In the genomic region with DNA sequence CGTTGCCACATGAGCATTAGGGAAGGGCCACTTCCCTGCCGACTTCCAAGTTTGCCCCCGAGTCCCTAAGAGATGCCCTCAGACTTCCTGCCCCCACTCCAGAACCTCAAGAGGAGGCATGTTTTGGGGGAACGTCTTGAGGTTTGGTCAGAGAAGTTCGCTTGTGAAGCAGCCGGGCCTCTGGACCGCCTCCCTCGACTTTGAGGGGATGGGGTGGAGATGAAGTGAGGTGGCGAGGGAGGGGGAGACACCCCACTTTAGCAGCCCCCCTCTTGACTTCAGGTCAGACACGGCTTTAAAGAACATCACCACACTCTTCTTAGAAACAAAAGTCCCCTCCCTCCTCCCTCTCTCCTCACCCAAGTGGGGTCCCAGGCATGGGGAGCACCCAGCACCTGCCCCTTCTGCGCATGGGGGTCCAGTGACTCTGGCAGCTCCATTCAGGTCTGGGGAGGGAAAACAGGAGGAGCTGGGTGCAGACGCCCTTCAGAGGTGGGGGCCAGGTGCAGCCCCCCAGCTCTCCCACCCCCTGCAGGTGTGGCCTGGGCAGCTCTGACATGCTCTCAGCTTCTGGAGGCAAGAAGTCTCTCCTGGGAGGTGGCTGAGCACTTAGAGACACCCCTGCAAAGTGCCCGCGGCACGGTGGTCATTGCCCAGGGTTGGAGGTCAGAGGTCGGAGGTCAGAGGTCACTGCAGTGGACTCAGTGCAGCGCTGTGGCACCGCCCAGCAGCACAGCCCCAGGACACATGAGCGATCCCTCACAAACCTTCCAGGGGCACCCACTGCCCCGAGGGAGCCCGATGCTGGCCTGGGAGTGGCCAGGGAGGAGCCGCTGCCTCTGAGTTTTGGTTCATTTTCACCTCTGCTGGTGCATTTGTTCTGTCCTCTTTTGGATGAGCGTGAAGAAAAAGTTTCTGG, we compare ENCODE assay signal across 19 cellular contexts.
DNase-seq lines count a peak whose midpoint lies in the region; ATAC-seq, FAIRE-seq and TF ChIP-seq lines count a peak whose summit lies in the region.
"Had no signal": no experiment of that assay in that cellular context is flagged by ENCODE, and none has a peak within 500 bp of the region (broad histone marks: within the 10 kb centered on the region; RNA-seq: fewer than 3 reads in every experiment).

No MANE protein-coding gene starts in this region.

- no peaks in the 10 kb centered on the region for H3K9me3 ChIP-seq in HepG2 (ENCODE audit: low read length)
- no peaks in the 10 kb centered on the region for H3K9me3 ChIP-seq in sigmoid colon

- no peaks in the 10 kb centered on the region for H3K79me2 ChIP-seq in HepG2 (ENCODE audit: insufficient read depth, low read length)

- CTCF ChIA-PET in activated naive CD4-positive, alpha-beta T cell treated with anti-CD3 and anti-CD28 coated beads, Interleukin-2, amount 10 ng/mL, durations not matched to agents 7 days and 5 days (lab: Charles Lee), result no interaction called here
- CTCF ChIA-PET in activated naive CD4-positive, alpha-beta T cell treated with anti-CD3 and anti-CD28 coated beads for 36 hours (lab: Charles Lee), result no interaction called here
- CTCF ChIA-PET in HepG2 (lab: Yijun Ruan, JAX; ENCODE audit: low intra/inter-chr PET ratio, low total read pairs), result no interaction called here

- TF ChIP-seq EP300 in HepG2 (IDR thresholded peaks at IDR 0.05; ENCODE audit: low read depth in 2 of 2, low read length in 2 of 2), result no peak
- no peak for TF ChIP-seq EP300 in HepG2 (CRISPR knock-in tag; IDR thresholded peaks at IDR 0.05; ENCODE audit: borderline replicate concordance)
- TF ChIP-seq EP300 in sigmoid colon (IDR thresholded peaks at IDR 0.05), result no peak

- H3K27me3 Mint-ChIP-seq in activated naive CD4-positive, alpha-beta T cell treated with anti-CD3 and anti-CD28 coated beads, Interleukin-2, amount 10 ng/mL, durations not matched to agents 7 days and 5 days, result no peaks in the 10 kb centered on the region
- H3K27me3 Mint-ChIP-seq in activated naive CD4-positive, alpha-beta T cell treated with anti-CD3 and anti-CD28 coated beads for 36 hours (ENCODE audit: low read depth), result peaks cover 8% of the 10 kb centered on the region

- no peak for FAIRE-seq in HepG2 (lab: Jason Lieb, UNC)
- FAIRE-seq: A204.1, GM12892 had no signal

- BruUV-seq in HepG2 (replicated peaks; lab: Mats Ljungman, UMichigan), result no TSS peak

- H3K9ac ChIP-seq in HepG2 (ENCODE audit: insufficient read depth, low read depth, low read length), result no peak overlapping the region
- H3K9ac ChIP-seq: BLaER1 treated with 17β-estradiol and CSF1 and Interleukin-3, amounts not matched to agents 10 nM and 100 nM; KMS-11 had no signal

- DNase-seq in activated naive CD4-positive, alpha-beta T cell treated with anti-CD3 and anti-CD28 coated beads, Interleukin-2, amount 10 ng/mL, durations not matched to agents 7 days and 5 days, result peak; percentile 11
- no peak for DNase-seq in activated naive CD4-positive, alpha-beta T cell treated with anti-CD3 and anti-CD28 coated beads for 36 hours
- DNase-seq in HepG2 (ENCODE audit: low spot score) (no peak), sigmoid colon (peak; percentile 50), NCI-H526 (lab: John Stamatoyannopoulos, UW) (no peak), NCI-H2081 (lab: John Stamatoyannopoulos, UW) (no peak)
- DNase-seq: GDM1; GOT3; HFFc6; NCI-H1092 treated with DMSO at 0.1 percent for 48 hours; NCI-H345; NCI-H69; NK-92 treated with Interleukin-12 subunit alpha and Interleukin-12 subunit beta, amount 100 ng/mL, for 24 hours; SHP77 had no signal

- H3K27ac ChIP-seq in HepG2 (ENCODE audit: extremely low read length, insufficient read depth, low read length), result no peak overlapping the region
- no peak overlapping the region for H3K27ac ChIP-seq in sigmoid colon
- H3K27ac ChIP-seq: BLaER1 treated with 17β-estradiol and CSF1 and Interleukin-3, amounts not matched to agents 10 nM and 100 nM; KMS-11 had no signal

- H3K9me3 Mint-ChIP-seq in activated naive CD4-positive, alpha-beta T cell treated with anti-CD3 and anti-CD28 coated beads, Interleukin-2, amount 10 ng/mL, durations not matched to agents 7 days and 5 days, result peaks cover 7% of the 10 kb centered on the region
- no peaks in the 10 kb centered on the region for H3K9me3 Mint-ChIP-seq in activated naive CD4-positive, alpha-beta T cell treated with anti-CD3 and anti-CD28 coated beads for 36 hours
- H3K9me3 Mint-ChIP-seq: HFFc6 had no signal

- no peak for TF ChIP-seq RAD21 in HepG2 (CRISPR knock-in tag; IDR thresholded peaks at IDR 0.05)

- H3K4me3 ChIP-seq in HepG2 (replicated peaks in 1 of 3; ENCODE audit: insufficient read depth in 1 of 3, low read depth in 2 of 3, low read length in 3 of 3) (no peak overlapping the region), sigmoid colon (no peak overlapping the region)
- H3K4me3 ChIP-seq: BLaER1 treated with 17β-estradiol and CSF1 and Interleukin-3, amounts not matched to agents 10 nM and 100 nM had no signal

- no peaks in the 10 kb centered on the region for H3K36me3 ChIP-seq in HepG2 (replicated peaks in 1 of 2; ENCODE audit: control insufficient read depth in 1 of 2, insufficient read depth in 2 of 2, low read length in 2 of 2)
- H3K36me3 ChIP-seq in sigmoid colon, result no peaks in the 10 kb centered on the region
- H3K36me3 ChIP-seq: BLaER1 treated with 17β-estradiol and CSF1 and Interleukin-3, amounts not matched to agents 10 nM and 100 nM had no signal

- H2AFZ ChIP-seq in HepG2 (ENCODE audit: low read length), result no peak overlapping the region

- 25% methylated on average over 12 of the region's 23 CpGs for WGBS in HepG2 (ENCODE audit: low lambda C conversion rate)
- WGBS in sigmoid colon, 2 donors, result 61 to 72% methylated on average over 23 of the region's 23 CpGs

- no peaks in the 10 kb centered on the region for H3K4me1 Mint-ChIP-seq in activated naive CD4-positive, alpha-beta T cell treated with anti-CD3 and anti-CD28 coated beads, Interleukin-2, amount 10 ng/mL, durations not matched to agents 7 days and 5 days
- H3K4me1 Mint-ChIP-seq in activated naive CD4-positive, alpha-beta T cell treated with anti-CD3 and anti-CD28 coated beads for 36 hours (ENCODE audit: low read depth), result no peaks in the 10 kb centered on the region

- H3K36me3 Mint-ChIP-seq in activated naive CD4-positive, alpha-beta T cell treated with anti-CD3 and anti-CD28 coated beads, Interleukin-2, amount 10 ng/mL, durations not matched to agents 7 days and 5 days, result no peaks in the 10 kb centered on the region
- H3K36me3 Mint-ChIP-seq in activated naive CD4-positive, alpha-beta T cell treated with anti-CD3 and anti-CD28 coated beads for 36 hours (ENCODE audit: low read depth), result no peaks in the 10 kb centered on the region

- H3K27me3 ChIP-seq in HepG2 (ENCODE audit: control insufficient read depth in 1 of 2, insufficient read depth in 2 of 2, low read length in 2 of 2), result peaks cover 10 to 87% of the 10 kb centered on the region in 2 experiments; a peak in 4 of 5 replicates
- H3K27me3 ChIP-seq in sigmoid colon, result peaks cover 0 to 71% (median 0%) of the 10 kb centered on the region in 3 donors
- H3K27me3 ChIP-seq: BLaER1 treated with 17β-estradiol and CSF1 and Interleukin-3, amounts not matched to agents 10 nM and 100 nM had no signal

- in situ Hi-C loops in HepG2 (cut with HindIII; ENCODE audit: extremely low pct_ligation_motif_present, low pct_unique_long_range_greater_than_20kb), result no loop called here

- H3K4me2 ChIP-seq in HepG2 (ENCODE audit: low read depth, low read length), result no peak overlapping the region
- H3K4me2 ChIP-seq: BLaER1 treated with 17β-estradiol and CSF1 and Interleukin-3, amounts not matched to agents 10 nM and 100 nM; KMS-11 had no signal

- TF ChIP-seq CTCF in HepG2 (CRISPR knock-in tag; IDR thresholded peaks at IDR 0.05) (no peak), sigmoid colon (IDR thresholded peaks at IDR 0.05) (no peak)

- H3K27ac Mint-ChIP-seq in activated naive CD4-positive, alpha-beta T cell treated with anti-CD3 and anti-CD28 coated beads, Interleukin-2, amount 10 ng/mL, durations not matched to agents 7 days and 5 days, result no peak overlapping the region
- no peak overlapping the region for H3K27ac Mint-ChIP-seq in activated naive CD4-positive, alpha-beta T cell treated with anti-CD3 and anti-CD28 coated beads for 36 hours
- H3K27ac Mint-ChIP-seq: HFFc6 had no signal

- no peak overlapping the region for H3K4me3 Mint-ChIP-seq in activated naive CD4-positive, alpha-beta T cell treated with anti-CD3 and anti-CD28 coated beads, Interleukin-2, amount 10 ng/mL, durations not matched to agents 7 days and 5 days
- no peak overlapping the region for H3K4me3 Mint-ChIP-seq in activated naive CD4-positive, alpha-beta T cell treated with anti-CD3 and anti-CD28 coated beads for 36 hours
- H3K4me3 Mint-ChIP-seq: HFFc6 had no signal

- TF ChIP-seq POLR2A in HepG2 (IDR thresholded peaks at IDR 0.05; ENCODE audit: insufficient read depth in 1 of 2, low read depth in 2 of 2, low read length in 2 of 2) (no peak), sigmoid colon (IDR thresholded peaks at IDR 0.05) (no peak)

- H4K20me1 ChIP-seq in HepG2 (ENCODE audit: insufficient read depth, low read length), result no peaks in the 10 kb centered on the region

- H3K4me1 ChIP-seq in HepG2 (ENCODE audit: insufficient read depth, low read length) (no peaks in the 10 kb centered on the region), sigmoid colon (no peaks in the 10 kb centered on the region)

- intact Hi-C loops in activated naive CD4-positive, alpha-beta T cell treated with anti-CD3 and anti-CD28 coated beads for 36 hours (cut with micrococcal nuclease), result no loop called here
- intact Hi-C loops in HepG2 (cut with micrococcal nuclease; ENCODE audit: unreplicated experiment) (no loop called here), sigmoid colon (cut with DNase I) (no loop called here)

- POLR2A ChIA-PET in HepG2 (lab: Yijun Ruan, JAX), result no interaction called here

- ATAC-seq in HepG2 (no peak), GM18909 (IDR thresholded peaks at IDR 0.05; ENCODE audit: poor library complexity, unreplicated experiment) (no peak)

TF ChIP-seq in HepG2, 621 proteins besides CTCF, POLR2A, EP300 and RAD21 (continues in another document):
- TF ChIP-seq NR2C2 (CRISPR knock-in tag; IDR thresholded peaks at IDR 0.05; ENCODE audit: borderline replicate concordance), result peak; percentile 63

Comparison
In these comparisons a context has a peak if more than half of its experiments do, and no peak if none do; other contexts are left out.
1. DNase-seq: peak in activated naive CD4-positive, alpha-beta T cell treated with anti-CD3 and anti-CD28 coated beads, Interleukin-2, amount 10 ng/mL, durations not matched to agents 7 days and 5 days (single experiment) and sigmoid colon (single experiment); none in activated naive CD4-positive, alpha-beta T cell treated with anti-CD3 and anti-CD28 coated beads for 36 hours (single experiment), HepG2 (single experiment), NCI-H526 (0 of 2) and NCI-H2081 (0 of 2).